ENCODE assay signal across 7 cellular contexts in genomic region chr19:30682576-30683536, GRCh38.
DNase-seq lines count a peak whose midpoint lies in the region; ATAC-seq, FAIRE-seq and TF ChIP-seq lines count a peak whose summit lies in the region.

No MANE protein-coding gene starts in this region.

- TF ChIP-seq EP300 in GM12878 (IDR thresholded peaks at IDR 0.05; ENCODE audit: borderline replicate concordance in 1 of 2, control insufficient read depth in 1 of 2, low read depth in 2 of 2, low read length in 2 of 2): no peak

- SMC1A ChIA-PET in GM12878 (lab: Charles Lee; ENCODE audit: uncharacterized antibody, unreplicated experiment): interaction anchor here (0.6 to 1.4 kb wide), 5 partner anchors 13 to 1542 kb away, joined by 3 to 6 read pairs (median 4); no protein-coding TSS in a partner anchor

- BruUV-seq in GM12878 (replicated peaks; lab: Mats Ljungman, UMichigan): no TSS peak

- intact Hi-C loops in GM12878 (cut with micrococcal nuclease; ENCODE audit: unreplicated experiment): loop anchor here (1.0 kb wide), 1 partner anchor 1541 kb away; no protein-coding TSS in a partner anchor
- intact Hi-C loops in gastrocnemius medialis (cut with DNase I; ENCODE audit: low total_unique reads): loop anchor here (1.0 to 10.0 kb wide), 2 partner anchors 862 to 1541 kb away; no protein-coding TSS in a partner anchor

- peak; percentile 85 for TF ChIP-seq RAD21 in GM12878 (IDR thresholded peaks at IDR 0.05; ENCODE audit: insufficient read depth, low read depth, low read length)

- H3K4me1 ChIP-seq in GM12878 (ENCODE audit: control insufficient read depth, insufficient read depth, low read length): no peaks in the 10 kb centered on the region
- H3K4me1 ChIP-seq in gastrocnemius medialis: no peaks in the 10 kb centered on the region

- no peak overlapping the region for H3K9ac ChIP-seq in GM12878 (ENCODE audit: control insufficient read depth, insufficient read depth, low read length)

- RAD21 ChIA-PET in GM12878 (lab: Charles Lee; ENCODE audit: unreplicated experiment): interaction anchor here (1.0 to 1.2 kb wide), 3 partner anchors 16 to 1542 kb away, joined by 3 to 5 read pairs (median 3); no protein-coding TSS in a partner anchor

- no peak overlapping the region for H3K4me3 ChIP-seq in GM12865 (ENCODE audit: low read depth, low read length)
- H3K4me3 ChIP-seq in GM12878: no peak overlapping the region
- H3K4me3 ChIP-seq in gastrocnemius medialis: no peak overlapping the region

- TF ChIP-seq POLR2A in GM12878 (IDR thresholded peaks at IDR 0.05; ENCODE audit: low read depth, low read length): no peak
- TF ChIP-seq POLR2A in gastrocnemius medialis (IDR thresholded peaks at IDR 0.05): no peak

- POLR2A ChIA-PET in GM12878 (lab: Charles Lee): no interaction called here

- H3K27me3 ChIP-seq in GM12878 (replicated peaks in 1 of 2; ENCODE audit: control insufficient read depth in 2 of 2, insufficient read depth in 2 of 2, low read length in 1 of 2): no peaks in the 10 kb centered on the region
- no peaks in the 10 kb centered on the region for H3K27me3 ChIP-seq in gastrocnemius medialis

- peak; percentile 84 for FAIRE-seq in GM12878 (lab: Jason Lieb, UNC)

- TF ChIP-seq CTCF in GM12865 (IDR thresholded peaks at IDR 0.05; ENCODE audit: insufficient read depth, low read depth, low read length, missing control alignments) (peak; percentile 79), GM12878 (IDR thresholded peaks at IDR 0.05 in 2 of 3, conservative IDR thresholded peaks at IDR 0.05 in 1 of 3; ENCODE audit: control insufficient read depth in 2 of 3, extremely low read depth in 1 of 3, insufficient read depth in 1 of 3, low read depth in 3 of 3, low read length in 3 of 3) (peak; percentile 80 to 86 (median 84)), gastrocnemius medialis (IDR thresholded peaks at IDR 0.05 in 4 of 5, conservative IDR thresholded peaks at IDR 0.05 in 1 of 5) (peak; percentile 68 to 88 (median 80))

- H3K27ac ChIP-seq in GM12878 (ENCODE audit: control insufficient read depth, insufficient read depth) (no peak overlapping the region), gastrocnemius medialis (no peak overlapping the region)

- H3K79me2 ChIP-seq in GM12878 (ENCODE audit: control insufficient read depth, insufficient read depth, low read length): no peaks in the 10 kb centered on the region

- peak; percentile 65 for ATAC-seq in GM12878
- ATAC-seq in gastrocnemius medialis: peak; percentile 74 to 81

- no peaks in the 10 kb centered on the region for H3K9me3 ChIP-seq in GM12878 (replicated peaks; ENCODE audit: control insufficient read depth, insufficient read depth, low read length)
- no peaks in the 10 kb centered on the region for H3K9me3 ChIP-seq in gastrocnemius medialis

- no peak overlapping the region for H2AFZ ChIP-seq in GM12878 (ENCODE audit: control insufficient read depth, low read depth, low read length)

- DNase-seq in GM12865 (ENCODE audit: low read depth) (peak; percentile 45), MV-4-11 (lab: John Stamatoyannopoulos, UW) (peak; percentile 50), T-helper 1 cell (peak in 4 of 5 donors; percentile 13 to 28 (median 20)), GM12878 (ENCODE audit: low read depth, low spot score) (no peak), hepatic stellate cell (ENCODE audit: low spot score) (peak; percentile 86), gastrocnemius medialis (peak; percentile 35 to 41), NCI-H187 treated with DMSO at 0.1 percent for 48 hours (lab: John Stamatoyannopoulos, UW) (no peak)

- in situ Hi-C loops in GM12878 (cut with MboI) (no loop called here), gastrocnemius medialis (cut with MboI; ENCODE audit: low sequenced_read_pairs in 4 of 4) (loop anchor here in 3 of 4 donors (25.0 kb wide), 3 partner anchors 679 to 1354 kb away; no protein-coding TSS in a partner anchor)

- no peaks in the 10 kb centered on the region for H4K20me1 ChIP-seq in GM12878 (ENCODE audit: control insufficient read depth, insufficient read depth)

- H3K36me3 ChIP-seq in GM12878 (ENCODE audit: control insufficient read depth in 2 of 2, insufficient read depth in 2 of 2, low read length in 1 of 2): no peaks in the 10 kb centered on the region
- H3K36me3 ChIP-seq in gastrocnemius medialis: no peaks in the 10 kb centered on the region

- no peak overlapping the region for H3K4me2 ChIP-seq in GM12878 (ENCODE audit: control insufficient read depth, insufficient read depth)

- 8% methylated on average over 21 of the region's 26 CpGs for WGBS in GM12878 (ENCODE audit: insufficient coverage, insufficient replicate concordance, low lambda C conversion rate, missing lambda C conversion rate)

- CTCF ChIA-PET in GM12878 (lab: Yijun Ruan, JAX): interaction anchor here (0.6 to 4.2 kb wide), 16 partner anchors 8 to 1889 kb away, joined by 3 to 24 read pairs (median 4); no protein-coding TSS in a partner anchor

TF ChIP-seq in GM12878, 131 proteins besides CTCF, POLR2A, EP300 and RAD21:
- TF ChIP-seq SMC3 (IDR thresholded peaks at IDR 0.05; ENCODE audit: borderline replicate concordance, low read length) (peak; percentile 68), PAX8 (IDR thresholded peaks at IDR 0.05) (no peak), KLF5 (IDR thresholded peaks at IDR 0.05; ENCODE audit: partially characterized antibody) (no peak), YY1 (IDR thresholded peaks at IDR 0.05; ENCODE audit: low read depth, low read length) (peak; percentile 40; the same call in 1 of the 2 replicates)

Comparison
In these comparisons a context has a peak if more than half of its experiments do, and no peak if none do; other contexts are left out.
1. DNase-seq: peak in GM12865 (single experiment), MV-4-11 (single experiment), T-helper 1 cell (4 of 5), hepatic stellate cell (single experiment) and gastrocnemius medialis (2 of 2); none in GM12878 (single experiment) and NCI-H187 treated with DMSO at 0.1 percent for 48 hours (single experiment).
2. Peak in every context shown above with its lines, with median percentiles within 50 percentile points of each other: CTCF ChIP-seq.